In the genomic region with DNA sequence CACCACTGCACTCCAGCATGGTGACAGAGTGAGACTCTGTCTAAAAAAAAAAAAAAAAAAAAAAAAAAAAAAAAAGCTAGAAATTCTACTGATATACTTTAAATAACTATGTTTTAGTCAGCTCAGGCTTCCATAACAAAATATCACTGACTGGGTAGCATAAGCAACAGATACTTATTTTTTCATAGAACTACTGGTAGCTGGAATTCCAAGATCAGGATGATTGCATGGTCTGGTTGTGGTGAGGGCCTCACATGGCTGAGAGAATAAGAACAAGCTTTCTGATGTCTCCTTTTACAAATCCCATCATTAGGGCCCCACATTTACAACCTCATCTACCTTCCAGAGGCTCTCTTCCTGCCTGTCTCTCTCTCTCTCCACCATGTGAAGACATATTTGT, we compare ENCODE assay signal across 17 cellular contexts.
A peak's percentile ranks its signal among the peaks of the same experiment; 100 is the strongest.
DNase-seq lines count a peak whose midpoint lies in the region; ATAC-seq and TF ChIP-seq lines count a peak whose summit lies in the region.
"Had no signal": no experiment of that assay in that cellular context is flagged by ENCODE, and none has a peak within 500 bp of the region (broad histone marks: within the 10 kb centered on the region; RNA-seq: fewer than 3 reads in every experiment).

No MANE protein-coding gene starts in this region.

- H3K27ac Mint-ChIP-seq in nephron progenitor cell: peak overlapping the region; percentile 38
- no peak overlapping the region for H3K27ac Mint-ChIP-seq in GM23338
- H3K27ac Mint-ChIP-seq: B cell; CD4-positive, alpha-beta T cell; CD8-positive, alpha-beta T cell had no signal

- in situ Hi-C loops in mammary epithelial cell (cut with MboI; ENCODE audit: low sequenced_read_pairs in 2 of 2): no loop called here

- dilution Hi-C loops in mammary epithelial cell (cut with HindIII; ENCODE audit: low sequenced_read_pairs): no loop called here

- no peak overlapping the region for H3K4me2 ChIP-seq in mammary epithelial cell (ENCODE audit: insufficient read depth, low read depth, low read length)
- H3K4me2 ChIP-seq in GM23338: no peak overlapping the region
- H3K4me2 ChIP-seq: A549; BLaER1 treated with 17β-estradiol and CSF1 and Interleukin-3, amounts not matched to agents 10 nM and 100 nM had no signal

- H4K20me1 ChIP-seq in mammary epithelial cell (ENCODE audit: insufficient read depth, low read length): no peaks in the 10 kb centered on the region
- H4K20me1 ChIP-seq in GM23338 (replicated peaks; ENCODE audit: insufficient read depth): no peaks in the 10 kb centered on the region
- H4K20me1 ChIP-seq: BLaER1 treated with 17β-estradiol and CSF1 and Interleukin-3, amounts not matched to agents 10 nM and 100 nM had no signal

- no peak for ATAC-seq in GM23338
- ATAC-seq: A549; CD8-positive, alpha-beta T cell had no signal

- BruUV-seq in mammary epithelial cell (replicated peaks; lab: Mats Ljungman, UMichigan): no TSS peak

- TF ChIP-seq POLR2A in breast epithelium (IDR thresholded peaks at IDR 0.05): no peak

- H2AFZ ChIP-seq in mammary epithelial cell (ENCODE audit: low read depth, low read length) (peak overlapping the region; percentile 39), GM23338 (no peak overlapping the region)

- H3K27me3 Mint-ChIP-seq in nephron progenitor cell (ENCODE audit: low read depth, poor library complexity): no peaks in the 10 kb centered on the region
- H3K27me3 Mint-ChIP-seq in GM23338 (ENCODE audit: insufficient read depth, low read depth, poor library complexity): peaks cover 3% of the 10 kb centered on the region
- H3K27me3 Mint-ChIP-seq: B cell; CD4-positive, alpha-beta T cell had no signal

- H3K36me3 Mint-ChIP-seq in nephron progenitor cell (ENCODE audit: low read depth) (peaks cover 47% of the 10 kb centered on the region), GM23338 (ENCODE audit: low read depth) (peaks cover 36% of the 10 kb centered on the region)
- H3K36me3 Mint-ChIP-seq: CD8-positive, alpha-beta T cell had no signal

- no peaks in the 10 kb centered on the region for H3K27me3 ChIP-seq in mammary epithelial cell (ENCODE audit: insufficient read depth, low read length)
- no peaks in the 10 kb centered on the region for H3K27me3 ChIP-seq in breast epithelium
- H3K27me3 ChIP-seq in GM23338 (ENCODE audit: insufficient read depth): no peaks in the 10 kb centered on the region
- H3K27me3 ChIP-seq: BLaER1 treated with 17β-estradiol and CSF1 and Interleukin-3, amounts not matched to agents 10 nM and 100 nM had no signal

- H3F3A ChIP-seq in GM23338 (replicated peaks; ENCODE audit: low read depth): no peaks in the 10 kb centered on the region

- H3K79me2 ChIP-seq in mammary epithelial cell (ENCODE audit: insufficient read depth, low read length): no peaks in the 10 kb centered on the region
- H3K79me2 ChIP-seq in GM23338 (replicated peaks; ENCODE audit: insufficient read depth): no peaks in the 10 kb centered on the region

- H3K36me3 ChIP-seq in mammary epithelial cell (ENCODE audit: insufficient read depth, low read length) (no peaks in the 10 kb centered on the region), breast epithelium (no peaks in the 10 kb centered on the region), GM23338 (ENCODE audit: insufficient read depth) (no peaks in the 10 kb centered on the region; the same call in 1 of the 2 replicates)
- H3K36me3 ChIP-seq: BLaER1 treated with 17β-estradiol and CSF1 and Interleukin-3, amounts not matched to agents 10 nM and 100 nM had no signal

- H3K4me3 Mint-ChIP-seq in nephron progenitor cell (no peak overlapping the region), GM23338 (no peak overlapping the region)
- H3K4me3 Mint-ChIP-seq: B cell; CD4-positive, alpha-beta T cell; CD8-positive, alpha-beta T cell had no signal

- no peak overlapping the region for H3K9ac ChIP-seq in mammary epithelial cell (ENCODE audit: insufficient read depth, low read length)
- H3K9ac ChIP-seq: BLaER1 treated with 17β-estradiol and CSF1 and Interleukin-3, amounts not matched to agents 10 nM and 100 nM had no signal

- H3K27ac ChIP-seq in mammary epithelial cell (ENCODE audit: insufficient read depth, low read depth, low read length): no peak overlapping the region
- H3K27ac ChIP-seq in breast epithelium: no peak overlapping the region
- H3K27ac ChIP-seq in GM23338 (ENCODE audit: low read depth): no peak overlapping the region
- H3K27ac ChIP-seq: 22Rv1; A549; BLaER1 treated with 17β-estradiol and CSF1 and Interleukin-3, amounts not matched to agents 10 nM and 100 nM; C4-2B had no signal

- H3K4me1 ChIP-seq in mammary epithelial cell (ENCODE audit: insufficient read depth, low read length) (no peaks in the 10 kb centered on the region), breast epithelium (no peaks in the 10 kb centered on the region), GM23338 (ENCODE audit: insufficient read depth) (no peaks in the 10 kb centered on the region)
- H3K4me1 ChIP-seq: A549; BLaER1 treated with 17β-estradiol and CSF1 and Interleukin-3, amounts not matched to agents 10 nM and 100 nM; Caco-2 had no signal

- H3K4me1 Mint-ChIP-seq in nephron progenitor cell (peaks cover 4% of the 10 kb centered on the region), GM23338 (no peaks in the 10 kb centered on the region; the same call in 2 of the 3 replicates)
- H3K4me1 Mint-ChIP-seq: B cell had no signal

- H3K9me3 Mint-ChIP-seq in nephron progenitor cell: peaks cover 75% of the 10 kb centered on the region
- H3K9me3 Mint-ChIP-seq in GM23338: peaks cover 47% of the 10 kb centered on the region

- no peaks in the 10 kb centered on the region; the same call in 1 of the 2 replicates for H3K9me2 ChIP-seq in GM23338 (ENCODE audit: insufficient read depth)

- intact Hi-C loops in mammary epithelial cell (cut with micrococcal nuclease): no loop called here
- intact Hi-C loops in breast epithelium (cut with DNase I; ENCODE audit: low total_unique reads): no loop called here

- H3K9me3 ChIP-seq in mammary epithelial cell (replicated peaks; ENCODE audit: insufficient read depth, low read length): no peaks in the 10 kb centered on the region
- H3K9me3 ChIP-seq in breast epithelium: peaks cover 16 to 17% of the 10 kb centered on the region in 2 donors

- DNase-seq in mammary epithelial cell (no peak), breast epithelium (ENCODE audit: low spot score in 2 of 2) (no peak), nephron progenitor cell (no peak), GM23338 (ENCODE audit: low spot score) (no peak), foreskin fibroblast (no peak)
- DNase-seq: AML-193; Caco-2; Calu3; CD4-positive, alpha-beta T cell; CD8-positive, alpha-beta T cell; DMS79 treated with DMSO at 0.1 percent for 48 hours; GF-D8 had no signal

- CTCF ChIA-PET in mammary epithelial cell (lab: Charles Lee; ENCODE audit: low non-redundant PET): no interaction called here

- TF ChIP-seq CTCF in mammary epithelial cell (conservative IDR thresholded peaks at IDR 0.05 in 1 of 2, IDR thresholded peaks at IDR 0.05 in 1 of 2; ENCODE audit: extremely low read depth in 1 of 2, insufficient read depth in 1 of 2, low read depth in 1 of 2, low read length in 2 of 2) (no peak), breast epithelium (IDR thresholded peaks at IDR 0.05) (no peak), nephron progenitor cell (IDR thresholded peaks at IDR 0.05) (no peak), GM23338 (conservative IDR thresholded peaks at IDR 0.05; ENCODE audit: low read depth in 2 of 2) (no peak), foreskin fibroblast (IDR thresholded peaks at IDR 0.05; ENCODE audit: low read depth, low read length) (no peak)

- H3K4me3 ChIP-seq in mammary epithelial cell (replicated peaks in 1 of 3; ENCODE audit: insufficient read depth in 1 of 3, low read depth in 2 of 3, low read length in 3 of 3) (no peak overlapping the region), breast epithelium (no peak overlapping the region), GM23338 (no peak overlapping the region), foreskin fibroblast (ENCODE audit: low read depth in 1 of 2, low read length in 2 of 2) (no peak overlapping the region)
- H3K4me3 ChIP-seq: A549; BLaER1 treated with 17β-estradiol and CSF1 and Interleukin-3, amounts not matched to agents 10 nM and 100 nM had no signal

TF ChIP-seq in GM23338, 12 proteins besides CTCF, POLR2A, EP300 and RAD21:
- TF ChIP-seq POLR2AphosphoS5 (IDR thresholded peaks at IDR 0.05; ENCODE audit: low read depth): no peak
